12 cellular contexts compared by ENCODE assay signal in the genomic region with DNA sequence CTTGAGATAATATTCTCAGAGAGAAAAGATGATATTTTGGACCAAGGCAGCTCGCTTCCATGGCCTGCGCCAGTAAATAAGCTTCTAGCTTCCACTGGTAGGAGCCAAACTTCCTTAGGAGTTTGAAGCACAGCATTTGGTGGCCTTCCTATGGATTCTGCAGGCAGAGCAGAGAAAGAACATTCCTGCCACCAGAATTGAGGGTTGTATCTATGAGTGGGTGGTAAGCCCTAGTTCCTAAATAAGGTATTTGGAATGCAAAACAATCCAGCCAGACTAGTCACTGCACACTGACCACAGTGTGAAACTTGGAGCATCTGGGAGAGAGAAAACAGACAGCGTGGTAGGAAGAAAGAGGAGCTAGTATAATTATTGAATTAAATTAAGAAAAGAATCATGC. TPM values are rescaled to one million over a fixed set of nuclear protein-coding genes. Genes with fewer than 3 reads are reported as not detected.
A peak's percentile ranks its signal among the peaks of the same experiment; 100 is the strongest.
DNase-seq lines count a peak whose midpoint lies in the region; ATAC-seq and TF ChIP-seq lines count a peak whose summit lies in the region.
"Had no signal": no experiment of that assay in that cellular context is flagged by ENCODE, and none has a peak within 500 bp of the region (broad histone marks: within the 10 kb centered on the region; RNA-seq: fewer than 3 reads in every experiment).

No MANE protein-coding gene starts in this region.

- no peaks in the 10 kb centered on the region for H3K9me3 ChIP-seq in AG04450 (ENCODE audit: control insufficient read depth, insufficient read depth, low read length)
- H3K9me3 ChIP-seq: BLaER1 treated with 17β-estradiol and CSF1 and Interleukin-3, amounts not matched to agents 10 nM and 100 nM had no signal

- CTCF ChIA-PET in AG04450 (lab: Charles Lee): interaction anchor here (0.7 to 3.2 kb wide), 29 partner anchors 8 to 119 kb away, joined by 3 to 26 read pairs (median 5); no protein-coding TSS in a partner anchor

- H3K4me3 Mint-ChIP-seq in stimulated activated memory B cell treated with anti-CD40 and anti-IgM and Interleukin-4, amounts not matched to agents 10 μg/mL and 1 μg/mL and 100 μg/mL, for 72 hours: no peak overlapping the region
- H3K4me3 Mint-ChIP-seq in effector memory CD8-positive, alpha-beta T cell: no peak overlapping the region
- H3K4me3 Mint-ChIP-seq: activated naive CD4-positive, alpha-beta T cell treated with anti-CD3 and anti-CD28 coated beads for 36 hours had no signal

- H3K4me1 Mint-ChIP-seq in stimulated activated memory B cell treated with anti-CD40 and anti-IgM and Interleukin-4, amounts not matched to agents 10 μg/mL and 1 μg/mL and 100 μg/mL, for 72 hours: peaks cover 23% of the 10 kb centered on the region
- H3K4me1 Mint-ChIP-seq in effector memory CD8-positive, alpha-beta T cell (ENCODE audit: low read depth in 2 of 2): no peaks in the 10 kb centered on the region

- no peaks in the 10 kb centered on the region for H3K9me3 Mint-ChIP-seq in stimulated activated memory B cell treated with anti-CD40 and anti-IgM and Interleukin-4, amounts not matched to agents 10 μg/mL and 1 μg/mL and 100 μg/mL, for 72 hours
- no peaks in the 10 kb centered on the region for H3K9me3 Mint-ChIP-seq in effector memory CD8-positive, alpha-beta T cell
- H3K9me3 Mint-ChIP-seq: activated naive CD4-positive, alpha-beta T cell treated with anti-CD3 and anti-CD28 coated beads for 36 hours had no signal

- H3K27me3 ChIP-seq in AG04450 (ENCODE audit: control insufficient read depth, insufficient read depth, low read length): no peaks in the 10 kb centered on the region
- H3K27me3 ChIP-seq: BLaER1 treated with 17β-estradiol and CSF1 and Interleukin-3, amounts not matched to agents 10 nM and 100 nM had no signal

- no peak overlapping the region for H3K27ac Mint-ChIP-seq in stimulated activated memory B cell treated with anti-CD40 and anti-IgM and Interleukin-4, amounts not matched to agents 10 μg/mL and 1 μg/mL and 100 μg/mL, for 72 hours
- no peak overlapping the region for H3K27ac Mint-ChIP-seq in effector memory CD8-positive, alpha-beta T cell
- H3K27ac Mint-ChIP-seq: activated naive CD4-positive, alpha-beta T cell treated with anti-CD3 and anti-CD28 coated beads for 36 hours had no signal

- H3K4me3 ChIP-seq in AG04450 (ENCODE audit: low read depth, low read length): no peak overlapping the region
- H3K4me3 ChIP-seq: BLaER1 treated with 17β-estradiol and CSF1 and Interleukin-3, amounts not matched to agents 10 nM and 100 nM; lung had no signal

- H3K27ac ChIP-seq in AG04450 (ENCODE audit: low read depth, low read length): no peak overlapping the region
- H3K27ac ChIP-seq: BLaER1 treated with 17β-estradiol and CSF1 and Interleukin-3, amounts not matched to agents 10 nM and 100 nM had no signal

- peak; percentile 67 for DNase-seq in AG04450 (ENCODE audit: low read depth, low spot score)
- peak; percentile 96 for DNase-seq in HS-27A (ENCODE audit: low read depth)
- peak; percentile 86 for DNase-seq in astrocyte of the hippocampus (ENCODE audit: low read depth, low spot score)
- peak; percentile 73 for DNase-seq in islet precursor cell
- no peak for DNase-seq in NCI-H82 (lab: John Stamatoyannopoulos, UW)
- no peak for DNase-seq in effector memory CD8-positive, alpha-beta T cell
- DNase-seq in inferior parietal cortex (ENCODE audit: extremely low spot score): no peak
- DNase-seq: activated CD8-positive, alpha-beta memory T cell treated with anti-CD3 and anti-CD28 coated beads for 24 hours; activated naive CD4-positive, alpha-beta T cell treated with anti-CD3 and anti-CD28 coated beads for 36 hours had no signal

- POLR2A ChIA-PET in AG04450 (lab: Yijun Ruan, JAX): interaction anchor here (1.0 to 1.1 kb wide), 2 partner anchors 19 to 43 kb away, joined by 3 to 6 read pairs; no protein-coding TSS in a partner anchor

- no peaks in the 10 kb centered on the region for H3K36me3 Mint-ChIP-seq in stimulated activated memory B cell treated with anti-CD40 and anti-IgM and Interleukin-4, amounts not matched to agents 10 μg/mL and 1 μg/mL and 100 μg/mL, for 72 hours
- H3K36me3 Mint-ChIP-seq in effector memory CD8-positive, alpha-beta T cell (ENCODE audit: insufficient read depth): no peaks in the 10 kb centered on the region

- H3K27me3 Mint-ChIP-seq in stimulated activated memory B cell treated with anti-CD40 and anti-IgM and Interleukin-4, amounts not matched to agents 10 μg/mL and 1 μg/mL and 100 μg/mL, for 72 hours: no peaks in the 10 kb centered on the region
- H3K27me3 Mint-ChIP-seq in effector memory CD8-positive, alpha-beta T cell: peaks cover 0 to 5% of the 10 kb centered on the region in 2 donors

- TF ChIP-seq CTCF in AG04450 (IDR thresholded peaks at IDR 0.05; ENCODE audit: low read depth, low read length): peak; percentile 66

- no peak for ATAC-seq in stimulated activated memory B cell treated with anti-CD40 and anti-IgM and Interleukin-4, amounts not matched to agents 10 μg/mL and 1 μg/mL and 100 μg/mL, for 72 hours
- ATAC-seq in effector memory CD8-positive, alpha-beta T cell (replicated peaks): no peak

RNA-seq across cellular contexts. Expression of a gene that starts 54.1 kb away (rescaled TPM):
- polyA plus RNA-seq in AG04450 (2011; rRNA removed): 20.6 and 24.9 TPM in 2 replicates
- polyA minus RNA-seq in AG04450 (2011; rRNA and poly(A)+ RNA removed): 23.1 and 29.7 TPM in 2 replicates

Comparison
In these comparisons a context has a peak if more than half of its experiments do, and no peak if none do; other contexts are left out.
1. DNase-seq: peak in AG04450 (single experiment), HS-27A (single experiment), astrocyte of the hippocampus (single experiment) and islet precursor cell (single experiment); none in NCI-H82 (single experiment), effector memory CD8-positive, alpha-beta T cell (0 of 3) and inferior parietal cortex (single experiment).